ENCODE assay signal across 9 cellular contexts in the genomic region with DNA sequence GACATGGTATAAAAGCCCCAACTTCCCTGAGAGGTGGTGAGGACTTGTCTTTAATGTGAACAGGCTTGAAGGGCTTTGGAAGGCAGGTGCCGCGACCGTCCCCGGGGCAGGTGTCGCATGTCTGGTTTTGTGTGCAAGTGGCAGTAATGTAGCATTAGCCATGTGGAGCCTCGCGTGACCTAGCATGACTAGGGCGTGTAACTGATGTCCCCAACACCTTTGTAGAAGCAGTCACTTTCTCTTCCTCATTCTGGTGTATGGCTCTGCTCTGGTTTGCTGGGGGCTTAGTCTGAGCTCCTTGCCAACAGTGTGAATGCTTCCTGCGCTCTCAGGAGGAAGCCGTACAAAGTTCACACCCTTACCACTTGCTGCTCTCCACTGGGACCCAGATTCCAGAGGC.
DNase-seq lines count a peak whose midpoint lies in the region; ATAC-seq and TF ChIP-seq lines count a peak whose summit lies in the region.
"Had no signal": no experiment of that assay in that cellular context is flagged by ENCODE, and none has a peak within 500 bp of the region (broad histone marks: within the 10 kb centered on the region; RNA-seq: fewer than 3 reads in every experiment).

No MANE protein-coding gene starts in this region.

- CTCF ChIA-PET in activated CD8-positive, alpha-beta T cell treated with anti-CD3 and anti-CD28 coated beads for 36 hours (lab: Charles Lee) = interaction anchor here (22.9 kb wide), 1 partner anchor 239 kb away, joined by 449 read pairs; no protein-coding TSS in a partner anchor

- H3K4me3 Mint-ChIP-seq in central memory CD8-positive, alpha-beta T cell = no peak overlapping the region
- H3K4me3 Mint-ChIP-seq in endothelial cell (ENCODE audit: unreplicated experiment) = no peak overlapping the region
- H3K4me3 Mint-ChIP-seq in activated CD8-positive, alpha-beta T cell treated with anti-CD3 and anti-CD28 coated beads for 36 hours = no peak overlapping the region

- ATAC-seq in GM18868 (IDR thresholded peaks at IDR 0.05; ENCODE audit: unreplicated experiment) = peak; percentile 99
- peak; percentile 98 for ATAC-seq in GM21526 (IDR thresholded peaks at IDR 0.05; ENCODE audit: low FRiP score, unreplicated experiment)
- ATAC-seq in HG03196 (IDR thresholded peaks at IDR 0.05; ENCODE audit: unreplicated experiment) = peak; percentile 95
- peak; percentile 14 for ATAC-seq in central memory CD8-positive, alpha-beta T cell (replicated peaks; ENCODE audit: extremely low read depth, poor library complexity, severe bottlenecking)
- no peak for ATAC-seq in activated CD8-positive, alpha-beta T cell treated with anti-CD3 and anti-CD28 coated beads for 36 hours

- TF ChIP-seq CTCF in endothelial cell (IDR thresholded peaks at IDR 0.05; ENCODE audit: unreplicated experiment) = no peak
- TF ChIP-seq CTCF in activated CD8-positive, alpha-beta T cell treated with anti-CD3 and anti-CD28 coated beads for 36 hours (IDR thresholded peaks at IDR 0.05) = no peak

- no peaks in the 10 kb centered on the region for H3K4me1 Mint-ChIP-seq in central memory CD8-positive, alpha-beta T cell
- H3K4me1 Mint-ChIP-seq in endothelial cell (ENCODE audit: unreplicated experiment) = no peaks in the 10 kb centered on the region
- no peaks in the 10 kb centered on the region for H3K4me1 Mint-ChIP-seq in activated CD8-positive, alpha-beta T cell treated with anti-CD3 and anti-CD28 coated beads for 36 hours (ENCODE audit: low read depth)

- no peak overlapping the region for H3K27ac Mint-ChIP-seq in central memory CD8-positive, alpha-beta T cell (ENCODE audit: low read depth)
- no peak overlapping the region for H3K27ac Mint-ChIP-seq in endothelial cell (ENCODE audit: unreplicated experiment)
- H3K27ac Mint-ChIP-seq in activated CD8-positive, alpha-beta T cell treated with anti-CD3 and anti-CD28 coated beads for 36 hours = no peak overlapping the region

- no peaks in the 10 kb centered on the region for H3K9me3 Mint-ChIP-seq in central memory CD8-positive, alpha-beta T cell
- no peaks in the 10 kb centered on the region for H3K9me3 Mint-ChIP-seq in endothelial cell (ENCODE audit: unreplicated experiment)
- H3K9me3 Mint-ChIP-seq in activated CD8-positive, alpha-beta T cell treated with anti-CD3 and anti-CD28 coated beads for 36 hours = no peaks in the 10 kb centered on the region

- H3K27me3 Mint-ChIP-seq in central memory CD8-positive, alpha-beta T cell = no peaks in the 10 kb centered on the region
- H3K27me3 Mint-ChIP-seq in endothelial cell (ENCODE audit: unreplicated experiment) = peaks cover 6% of the 10 kb centered on the region
- H3K27me3 Mint-ChIP-seq in activated CD8-positive, alpha-beta T cell treated with anti-CD3 and anti-CD28 coated beads for 36 hours = no peaks in the 10 kb centered on the region

- POLR2A ChIA-PET in activated CD8-positive, alpha-beta T cell treated with anti-CD3 and anti-CD28 coated beads for 36 hours (lab: Charles Lee) = no interaction called here

- no peak for DNase-seq in central memory CD8-positive, alpha-beta T cell (ENCODE audit: low spot score in 2 of 2)
- DNase-seq in endothelial cell (ENCODE audit: low spot score) = no peak
- DNase-seq in GF-D8 (lab: John Stamatoyannopoulos, UW) = no peak
- no peak for DNase-seq in DMS 273 (lab: John Stamatoyannopoulos, UW; ENCODE audit: unreplicated experiment)
- no peak for DNase-seq in activated CD8-positive, alpha-beta T cell treated with anti-CD3 and anti-CD28 coated beads for 36 hours
- DNase-seq: posterior cingulate gyrus had no signal

- intact Hi-C loops in activated CD8-positive, alpha-beta T cell treated with anti-CD3 and anti-CD28 coated beads for 36 hours (cut with micrococcal nuclease) = no loop called here

- H3K36me3 Mint-ChIP-seq in central memory CD8-positive, alpha-beta T cell (ENCODE audit: insufficient read depth) = peaks cover 10% of the 10 kb centered on the region
- peaks cover 9% of the 10 kb centered on the region for H3K36me3 Mint-ChIP-seq in endothelial cell (ENCODE audit: low read depth, unreplicated experiment)
- H3K36me3 Mint-ChIP-seq in activated CD8-positive, alpha-beta T cell treated with anti-CD3 and anti-CD28 coated beads for 36 hours (ENCODE audit: low read depth) = no peaks in the 10 kb centered on the region
